Comparison of ENCODE assay signal across 1 cellular context in genomic region chr7:26444554-26444953, GRCh38.
TF ChIP-seq lines count a peak whose summit lies in the region.

No MANE protein-coding gene starts in this region.

TF ChIP-seq in HEK293, 187 proteins besides CTCF, POLR2A, EP300 and RAD21 (continued from another document):
- TF ChIP-seq ZNF623 (tag by site-specific recombination; IDR thresholded peaks at IDR 0.05) = peak; percentile 45; the same call in 1 of the 2 replicates
- TF ChIP-seq TRIM28 (IDR thresholded peaks at IDR 0.05; ENCODE audit: borderline replicate concordance, low read length) = no peak
TF ChIP-seq in HEK293: peak in this region for 2.
